Comparison of ENCODE assay signal across 8 cellular contexts in the genomic region with DNA sequence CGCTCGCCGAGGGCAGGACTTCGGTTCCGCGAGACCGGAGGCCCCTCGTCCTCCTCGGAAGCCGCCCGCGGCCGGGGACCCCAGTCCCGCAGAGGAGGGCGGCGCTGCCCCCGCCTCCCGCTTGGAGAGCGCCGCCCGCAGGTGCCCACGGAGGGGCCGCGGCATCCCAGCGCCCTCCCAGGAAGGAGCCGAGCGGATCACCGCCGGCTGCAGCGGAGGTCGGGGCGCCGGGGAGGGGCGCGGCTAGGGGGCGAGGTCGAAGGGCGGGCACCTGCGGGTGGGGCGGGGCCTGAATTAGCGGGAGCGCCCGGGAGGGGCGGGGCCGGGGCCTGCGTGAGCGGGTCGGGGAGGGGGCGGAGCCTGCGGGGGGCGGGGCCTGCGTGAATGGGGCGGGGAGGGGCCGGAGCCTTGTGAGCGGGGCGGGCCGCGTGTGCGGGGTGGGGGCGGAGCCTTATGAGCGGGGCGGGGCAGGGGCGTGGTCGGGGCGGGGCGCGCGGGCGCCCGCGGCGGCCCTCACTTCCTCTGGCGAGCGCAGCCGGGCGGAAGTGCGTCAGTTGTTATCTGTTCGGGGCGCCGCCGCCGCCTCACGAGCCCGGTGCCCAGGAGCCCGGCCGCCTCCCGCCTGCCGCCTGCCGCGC. TPM values are rescaled to one million over a fixed set of nuclear protein-coding genes. Genes with fewer than 3 reads are reported as not detected.
DNase-seq lines count a peak whose midpoint lies in the region; ATAC-seq and TF ChIP-seq lines count a peak whose summit lies in the region.

Gene FBRSL1 (plus strand): TSS at position 550 of the 638 bp plus-strand sequence.

- no peak for TF ChIP-seq CTCF in AG09309 (IDR thresholded peaks at IDR 0.05; ENCODE audit: control insufficient read depth, insufficient read depth, low read depth, low read length, missing control alignments)

- DNase-seq in AG09309 (ENCODE audit: low read depth), result peak; percentile 27
- DNase-seq in NCI-H524 (lab: John Stamatoyannopoulos, UW), result peak; percentile 64 to 88
- DNase-seq in activated CD4-positive, alpha-beta T cell treated with anti-CD3 and anti-CD28 coated beads for 48 hours, result peak; percentile 93
- DNase-seq in left colon, result peak; percentile 89 to 97
- peak; percentile 90 to 94 for DNase-seq in stimulated activated CD4-positive, alpha-beta T cell treated with anti-CD3 and anti-CD28 coated beads, Interleukin-1b, Interleukin-23, amount 100 ng/mL, for 1 hour (ENCODE audit: low read depth in 2 of 2)

- H3K4me3 ChIP-seq in AG09309 (ENCODE audit: control insufficient read depth, low read depth, low read length), result peak within 1 kb of the TSS; percentile 66

- intact Hi-C loops in left colon (cut with DNase I, micrococcal nuclease), result no loop called here

- ATAC-seq in GM19043 (IDR thresholded peaks at IDR 0.05; ENCODE audit: low read depth, unreplicated experiment) (peak; percentile 52), HG03439 (IDR thresholded peaks at IDR 0.05; ENCODE audit: unreplicated experiment) (peak; percentile 60), left colon (peak; percentile 75)

- H3K27ac ChIP-seq in cingulate gyrus (ENCODE audit: low read depth, low read length), result peak within 1 kb of the TSS; percentile 10

RNA-seq across cellular contexts. Expression of gene FBRSL1, which starts in this region (rescaled TPM):
- 10 to 100 TPM; 63.1 to 82.6 TPM for total RNA-seq in left colon

Comparison
In these comparisons a context has a peak if more than half of its experiments do, and no peak if none do; other contexts are left out.
1. Peak in every context shown above with its lines: DNase-seq, ATAC-seq, H3K4me3 ChIP-seq and H3K27ac ChIP-seq.
2. DNase-seq: peak in every context shown above with its lines; median percentile 93 in activated CD4-positive, alpha-beta T cell treated with anti-CD3 and anti-CD28 coated beads for 48 hours; 93 in left colon; 92 in stimulated activated CD4-positive, alpha-beta T cell treated with anti-CD3 and anti-CD28 coated beads, Interleukin-1b, Interleukin-23, amount 100 ng/mL, for 1 hour; 76 in NCI-H524; 27 in AG09309.